In the genomic region with DNA sequence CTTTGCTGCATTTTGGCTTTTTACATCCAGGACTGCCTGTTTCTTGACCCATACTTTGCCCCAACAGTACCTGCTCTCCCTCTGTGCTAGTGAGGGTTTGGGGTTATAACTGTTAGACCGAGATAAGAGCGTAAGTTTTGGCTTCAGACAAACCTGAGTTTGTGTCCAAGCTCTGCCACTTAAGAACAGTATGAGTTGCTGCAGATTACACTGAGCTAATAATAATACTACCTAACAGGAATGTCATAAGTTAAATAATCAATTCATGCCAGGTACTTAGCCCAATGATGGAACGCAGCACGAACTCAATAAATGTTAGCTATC, we compare ENCODE assay signal across 14 cellular contexts.
"Had no signal": no experiment of that assay in that cellular context is flagged by ENCODE, and none has a peak within 500 bp of the region (broad histone marks: within the 10 kb centered on the region; RNA-seq: fewer than 3 reads in every experiment).

No MANE protein-coding gene starts in this region.

- ATAC-seq: activated naive CD8-positive, alpha-beta T cell treated with anti-CD3 and anti-CD28 coated beads, Interleukin-2, amount 50 U/mL, for 24 hours; activated T-helper 17 cell treated with anti-CD3 and anti-CD28 coated beads, Interleukin-2, amount 50 U/mL, for 72 hours; lower lobe of right lung; pancreas; stimulated activated naive B cell treated with anti-CD40 and anti-IgM and Interleukin-4, amounts not matched to agents 10 μg/mL and 1 μg/mL and 100 μg/mL, for 72 hours had no signal

- H3K27ac ChIP-seq: lower lobe of right lung, pancreas, tibial artery, vagina had no signal

- DNase-seq: activated CD4-positive, alpha-beta T cell treated with anti-CD3 and anti-CD28 coated beads for 1 hour; activated CD4-positive, alpha-beta T cell treated with anti-CD3 and anti-CD28 coated beads, Interleukin-2, amount 50 U/mL, for 4 hours; activated naive CD4-positive, alpha-beta T cell treated with Interleukin-2 at 50 U/mL for 16 hours; activated naive CD8-positive, alpha-beta T cell treated with anti-CD3 and anti-CD28 coated beads, Interleukin-2, amount 50 U/mL, for 24 hours; activated T-cell treated with anti-CD3 and anti-CD28 coated beads for 4 hours; kidney glomerular epithelial cell; lower lobe of right lung; naive B cell; pancreas; stimulated activated CD4-positive, alpha-beta T cell treated with anti-CD3 and anti-CD28 coated beads, Interleukin-4, amount 100 ng/mL, for 1 hour; stimulated activated naive B cell treated with anti-CD40 and anti-IgM and Interleukin-4, amounts not matched to agents 10 μg/mL and 1 μg/mL and 100 μg/mL, for 72 hours; tibial artery had no signal

- H3K36me3 ChIP-seq: lower lobe of right lung, pancreas, tibial artery, vagina had no signal

- H3K4me1 ChIP-seq: lower lobe of right lung, pancreas had no signal

- H3K27me3 ChIP-seq: pancreas, tibial artery, vagina had no signal

- H3K4me3 ChIP-seq: lower lobe of right lung, pancreas, tibial artery, vagina had no signal

- H3K9me3 ChIP-seq: lower lobe of right lung, pancreas, tibial artery, vagina had no signal
